ENCODE assay signal across 8 cellular contexts in genomic region chr19:58002384-58003152, GRCh38.
DNase-seq lines count a peak whose midpoint lies in the region; ATAC-seq and TF ChIP-seq lines count a peak whose summit lies in the region.

Gene ZNF606 (minus strand): TSS chr19:58002820. CDS start chr19:58001319, 1,501 bp downstream.

- DNase-seq in NCI-H524 (lab: John Stamatoyannopoulos, UW) (peak; percentile 69 to 81), NCI-H524 treated with DMSO at 0.1 percent for 48 hours (lab: John Stamatoyannopoulos, UW) (no peak), NCI-H2171 treated with DMSO at 0.1 percent for 48 hours (lab: John Stamatoyannopoulos, UW) (peak; percentile 78), choroid plexus epithelial cell (ENCODE audit: low read depth) (peak; percentile 89), kidney tubule cell (ENCODE audit: low spot score) (peak; percentile 89)
- DNase-seq in activated CD4-positive, alpha-beta T cell treated with anti-CD3 and anti-CD28 coated beads for 24 hours (ENCODE audit: low read depth in 2 of 2), result peak; percentile 70
- DNase-seq in stimulated activated CD4-positive, alpha-beta T cell treated with anti-CD3 and anti-CD28 coated beads, Interleukin-15, amount 100 ng/mL, for 48 hours (ENCODE audit: low read depth in 2 of 2), result peak; percentile 74 to 78

- ATAC-seq in HG03045 (IDR thresholded peaks at IDR 0.05; ENCODE audit: unreplicated experiment), result peak; percentile 93

- TF ChIP-seq CTCF in choroid plexus epithelial cell (conservative IDR thresholded peaks at IDR 0.05; ENCODE audit: low read depth, low read length), result no peak

- peak within 1 kb of the TSS; percentile 97 for H3K4me3 ChIP-seq in choroid plexus epithelial cell (ENCODE audit: low read depth, low read length)
